In the genomic region with DNA sequence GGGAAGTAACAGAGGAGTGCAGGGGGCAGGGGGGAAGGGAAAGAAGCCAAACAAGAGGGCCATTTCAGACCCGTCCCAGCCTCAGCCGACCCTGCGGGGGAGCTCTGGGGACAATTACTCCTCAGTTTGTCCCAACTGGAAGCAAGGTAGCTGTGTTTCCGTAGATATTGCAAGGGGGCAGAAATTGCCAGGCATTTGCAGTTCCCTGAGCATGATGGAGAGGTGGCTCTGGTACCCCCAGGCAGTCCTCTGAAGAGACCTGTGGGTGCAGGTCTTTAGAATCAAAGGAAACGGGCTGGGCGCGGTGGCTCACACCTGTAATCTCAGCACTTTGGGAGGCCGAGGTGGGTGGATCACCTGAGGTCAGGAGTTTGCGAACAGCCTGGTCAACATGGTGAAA, we compare ENCODE assay signal across 27 cellular contexts.
"Had no signal": no experiment of that assay in that cellular context is flagged by ENCODE, and none has a peak within 500 bp of the region (broad histone marks: within the 10 kb centered on the region; RNA-seq: fewer than 3 reads in every experiment).

No MANE protein-coding gene starts in this region.

- ATAC-seq: esophagus mucosa; gastrocnemius medialis; mucosa of descending colon; right cardiac atrium; stimulated activated memory B cell treated with anti-CD40 and anti-IgM and Interleukin-4, amounts not matched to agents 10 μg/mL and 1 μg/mL and 100 μg/mL, for 72 hours; stimulated activated naive CD8-positive, alpha-beta T cell treated with anti-CD3 and anti-CD28 coated beads, Interleukin-15, Interleukin-2, amounts not matched to agents 100 U/mL and 50 U/mL, for 24 hours had no signal

- H3K27me3 ChIP-seq: gastrocnemius medialis, sigmoid colon, testis, uterus had no signal

- H3K4me1 Mint-ChIP-seq: naive B cell; stimulated activated memory B cell treated with anti-CD40 and anti-IgM and Interleukin-4, amounts not matched to agents 10 μg/mL and 1 μg/mL and 100 μg/mL, for 72 hours had no signal

- H3K9me3 Mint-ChIP-seq: memory B cell; mesothelial cell of epicardium; natural killer cell treated with Interleukin-12 subunit alpha and Interleukin-12 subunit beta and Interleukin-15 and Interleukin-18, amount 100 ng/mL, for 72 hours; neural crest cell; stimulated activated memory B cell treated with anti-CD40 and anti-IgM and Interleukin-4, amounts not matched to agents 10 μg/mL and 1 μg/mL and 100 μg/mL, for 72 hours; type B pancreatic cell had no signal

- H3K27ac ChIP-seq: dorsolateral prefrontal cortex, epithelial cell of prostate, gastrocnemius medialis, neutrophil, parathyroid adenoma, prostate gland, sigmoid colon, testis, tibial artery, uterus had no signal

- H3K36me3 Mint-ChIP-seq: memory B cell; mesothelial cell of epicardium; natural killer cell treated with Interleukin-12 subunit alpha and Interleukin-12 subunit beta and Interleukin-15 and Interleukin-18, amount 100 ng/mL, for 72 hours; stimulated activated memory B cell treated with anti-CD40 and anti-IgM and Interleukin-4, amounts not matched to agents 10 μg/mL and 1 μg/mL and 100 μg/mL, for 72 hours; type B pancreatic cell had no signal

- H3K4me1 ChIP-seq: prostate gland had no signal

- H3K4me3 ChIP-seq: dorsolateral prefrontal cortex, gastrocnemius medialis, lung, mucosa of descending colon, prostate gland, sigmoid colon, testis, tibial artery, uterus had no signal

- H3K9me3 ChIP-seq: gastrocnemius medialis, mucosa of descending colon, neutrophil, prostate gland, sigmoid colon, testis, tibial artery, uterus had no signal

- H3K4me3 Mint-ChIP-seq: memory B cell; mesothelial cell of epicardium; naive B cell; natural killer cell treated with Interleukin-12 subunit alpha and Interleukin-12 subunit beta and Interleukin-15 and Interleukin-18, amount 100 ng/mL, for 72 hours; neural crest cell; stimulated activated memory B cell treated with anti-CD40 and anti-IgM and Interleukin-4, amounts not matched to agents 10 μg/mL and 1 μg/mL and 100 μg/mL, for 72 hours; type B pancreatic cell had no signal

- H3K27ac Mint-ChIP-seq: memory B cell; mesothelial cell of epicardium; natural killer cell treated with Interleukin-12 subunit alpha and Interleukin-12 subunit beta and Interleukin-15 and Interleukin-18, amount 100 ng/mL, for 72 hours; stimulated activated memory B cell treated with anti-CD40 and anti-IgM and Interleukin-4, amounts not matched to agents 10 μg/mL and 1 μg/mL and 100 μg/mL, for 72 hours had no signal

- DNase-seq: dorsolateral prefrontal cortex; effector CD4-positive, alpha-beta T cell; foreskin fibroblast; gastrocnemius medialis; mucosa of descending colon; naive B cell; sigmoid colon; stimulated activated CD4-positive, alpha-beta T cell treated with anti-CD3 and anti-CD28 coated beads, Interleukin-2, amount 100 ng/mL, for 24 hours; stimulated activated CD4-positive, alpha-beta T cell treated with anti-CD3 and anti-CD28 coated beads, Interleukin-4, amount 100 ng/mL, for 24 hours; stimulated activated naive CD8-positive, alpha-beta T cell treated with anti-CD3 and anti-CD28 coated beads, Interleukin-15, Interleukin-2, amounts not matched to agents 100 U/mL and 50 U/mL, for 24 hours; substantia nigra; tibial artery had no signal

- H3K36me3 ChIP-seq: gastrocnemius medialis, neutrophil, prostate gland, sigmoid colon, tibial artery, uterus had no signal
